8 cellular contexts compared by ENCODE assay signal in genomic region chr22:17172172-17172833, GRCh38. TPM values are rescaled to one million over a fixed set of nuclear protein-coding genes. Genes with fewer than 3 reads are reported as not detected.
DNase-seq lines count a peak whose midpoint lies in the region; ATAC-seq and TF ChIP-seq lines count a peak whose summit lies in the region.

No MANE protein-coding gene starts in this region.

- TF ChIP-seq EP300 in suprapubic skin (IDR thresholded peaks at IDR 0.05), result no peak

- DNase-seq in activated T-cell treated with anti-CD3 and anti-CD28 coated beads, Interleukin-2, amount 50 U/mL, for 24 hours, result no peak
- DNase-seq in activated T-cell treated with anti-CD3 and anti-CD28 coated beads, Interleukin-2, amount 50 U/mL, for 48 hours, result no peak
- DNase-seq in kidney epithelial cell (ENCODE audit: low read depth) (no peak), suprapubic skin (ENCODE audit: low spot score in 2 of 2) (no peak), hippocampal formation (lab: John Stamatoyannopoulos, UW) (no peak), posterior vena cava (ENCODE audit: low spot score) (no peak)

- no peak for TF ChIP-seq POLR2A in suprapubic skin (IDR thresholded peaks at IDR 0.05)

- TF ChIP-seq CTCF in brain (conservative IDR thresholded peaks at IDR 0.05) (no peak), kidney epithelial cell (IDR thresholded peaks at IDR 0.05; ENCODE audit: insufficient read depth, low read length, poor library complexity, severe bottlenecking) (no peak), suprapubic skin (IDR thresholded peaks at IDR 0.05) (no peak)

- intact Hi-C loops in posterior vena cava (cut with DNase I), result no loop called here

- peaks cover 11% of the 10 kb centered on the region for H3K4me1 Mint-ChIP-seq in activated T-cell treated with anti-CD3 and anti-CD28 coated beads, Interleukin-2, amount 50 U/mL, for 24 hours (ENCODE audit: low read depth)
- H3K4me1 Mint-ChIP-seq in brain, result peaks cover 15% of the 10 kb centered on the region

- H3K9me3 Mint-ChIP-seq in activated T-cell treated with anti-CD3 and anti-CD28 coated beads, Interleukin-2, amount 50 U/mL, for 24 hours, result no peaks in the 10 kb centered on the region
- peaks cover 0 to 2% (median 0%) of the 10 kb centered on the region in 5 experiments for H3K9me3 Mint-ChIP-seq in brain

- ATAC-seq in GM19452 (IDR thresholded peaks at IDR 0.05; ENCODE audit: unreplicated experiment), result no peak

- 51% methylated on average over 17 of the region's 17 CpGs for WGBS in suprapubic skin

- H3K27me3 Mint-ChIP-seq in activated T-cell treated with anti-CD3 and anti-CD28 coated beads, Interleukin-2, amount 50 U/mL, for 24 hours, result no peaks in the 10 kb centered on the region
- H3K27me3 Mint-ChIP-seq in brain, result peaks cover 6% of the 10 kb centered on the region

- H3K4me3 Mint-ChIP-seq in activated T-cell treated with anti-CD3 and anti-CD28 coated beads, Interleukin-2, amount 50 U/mL, for 24 hours, result peak overlapping the region; percentile 82
- peak overlapping the region; percentile 75 to 80 (median 80) for H3K4me3 Mint-ChIP-seq in brain

- peak overlapping the region; percentile 87 for H3K27ac ChIP-seq in suprapubic skin

- H3K36me3 ChIP-seq in kidney epithelial cell (ENCODE audit: control insufficient read depth, insufficient read depth, low read length), result no peaks in the 10 kb centered on the region
- no peaks in the 10 kb centered on the region for H3K36me3 ChIP-seq in suprapubic skin

- peak overlapping the region; percentile 74 for H3K27ac Mint-ChIP-seq in activated T-cell treated with anti-CD3 and anti-CD28 coated beads, Interleukin-2, amount 50 U/mL, for 24 hours
- H3K27ac Mint-ChIP-seq in brain, result peak overlapping the region; percentile 41 to 92 (median 82)

- H3K4me3 ChIP-seq in kidney epithelial cell (ENCODE audit: low read depth, low read length) (peak overlapping the region; percentile 67), suprapubic skin (peak overlapping the region; percentile 75)

- H3K9me3 ChIP-seq in suprapubic skin, result no peaks in the 10 kb centered on the region

- H3K27me3 ChIP-seq in kidney epithelial cell (ENCODE audit: control insufficient read depth, insufficient read depth, low read length), result peaks cover 2% of the 10 kb centered on the region
- H3K27me3 ChIP-seq in suprapubic skin, result no peaks in the 10 kb centered on the region

- H3K36me3 Mint-ChIP-seq in activated T-cell treated with anti-CD3 and anti-CD28 coated beads, Interleukin-2, amount 50 U/mL, for 24 hours (ENCODE audit: low read depth), result no peaks in the 10 kb centered on the region
- H3K36me3 Mint-ChIP-seq in brain, result no peaks in the 10 kb centered on the region

- peaks cover 17% of the 10 kb centered on the region for H3K4me1 ChIP-seq in suprapubic skin

RNA-seq across cellular contexts. Expression of gene HDHD5, which starts 13.2 kb away (rescaled TPM):
- 35.6 TPM for polyA plus RNA-seq in brain (ENCODE audit: insufficient read depth, low read depth, low replicate concordance)
- 44.7 and 62.2 TPM in 2 replicates for total RNA-seq in kidney epithelial cell
- total RNA-seq in suprapubic skin, result 10 to 100 TPM; 38.5 to 58.3 (median 44.5) TPM
- 10 to 100 TPM; 19.6 to 19.9 TPM for total RNA-seq in posterior vena cava

RNA-seq across cellular contexts. Expression of gene ADA2, which starts 46.9 kb away (rescaled TPM):
- polyA plus RNA-seq in brain (ENCODE audit: insufficient read depth, low read depth, low replicate concordance), result 108 TPM
- total RNA-seq in kidney epithelial cell (17.8 and 22.7 TPM in 2 replicates), suprapubic skin (1 to 10 TPM in 3 of 4 donors, under 1 TPM in 1; 0.98 to 7.6 (median 6.4) TPM), posterior vena cava (10 to 100 TPM in 1 of 2 donors, 1 to 10 TPM in 1; 7.4 to 11.8 TPM)

RNA-seq across cellular contexts. Expression of gene TMEM121B, which starts 51.1 kb away (rescaled TPM):
- 7.4 TPM for polyA plus RNA-seq in brain (ENCODE audit: insufficient read depth, low read depth, low replicate concordance)
- total RNA-seq in kidney epithelial cell (1.5 and 2.5 TPM in 2 replicates), suprapubic skin (1 to 10 TPM in 3 of 4 donors, under 1 TPM in 1; 0.76 to 1.9 (median 1.6) TPM), posterior vena cava (under 1 TPM; 0.38 to 0.74 TPM)
